Comparison of ENCODE assay signal across 11 cellular contexts in genomic region chr11:118714416-118714815, GRCh38. TPM values are rescaled to one million over a fixed set of nuclear protein-coding genes. Genes with fewer than 3 reads are reported as not detected.
DNase-seq lines count a peak whose midpoint lies in the region; ATAC-seq, FAIRE-seq and TF ChIP-seq lines count a peak whose summit lies in the region.
"Not testable (repeated sequence)": the region's sequence is repeated elsewhere in the genome, so short reads cannot be mapped to it uniquely, and the experiment has no call there.
"Had no signal": no experiment of that assay in that cellular context is flagged by ENCODE, and none has a peak within 500 bp of the region (broad histone marks: within the 10 kb centered on the region; RNA-seq: fewer than 3 reads in every experiment).

No MANE protein-coding gene starts in this region.

- H3K27ac Mint-ChIP-seq in WTC11 (peak overlapping the region; percentile 99), nephron (peak overlapping the region in 2 of 3 experiments; percentile 46 to 92)

- H3K4me3 ChIP-seq in HUES48 (ENCODE audit: low read depth, low read length); iPS-18a (ENCODE audit: low read length); HepG2 (replicated peaks in 1 of 3; ENCODE audit: insufficient read depth in 1 of 3, low read depth in 2 of 3, low read length in 3 of 3): not testable (repeated sequence)

- not testable (repeated sequence) for H3K79me2 ChIP-seq in HepG2 (ENCODE audit: insufficient read depth, low read length)

- H3K4me1 Mint-ChIP-seq in WTC11 = peaks cover 57% of the 10 kb centered on the region
- peaks cover 15% of the 10 kb centered on the region for H3K4me1 Mint-ChIP-seq in nephron

- peak overlapping the region; percentile 14 for H3K27ac ChIP-seq in HUES48 (ENCODE audit: low read depth, low read length)
- H3K27ac ChIP-seq in iPS-18a (ENCODE audit: low read length) = peak overlapping the region; percentile 13
- not testable (repeated sequence) for H3K27ac ChIP-seq in HepG2 (ENCODE audit: extremely low read length, insufficient read depth, low read length)

- not testable (repeated sequence) for H3K9me3 Mint-ChIP-seq in WTC11, nephron

- not testable (repeated sequence) for TF ChIP-seq RAD21 in HepG2 (CRISPR knock-in tag; IDR thresholded peaks at IDR 0.05)

- ATAC-seq in WTC11 = not testable (repeated sequence)
- peak; percentile 59 for ATAC-seq in HepG2

- not testable (repeated sequence) for H3K9ac ChIP-seq in HUES48 (ENCODE audit: low read depth, low read length); iPS-18a (ENCODE audit: low read length); HepG2 (ENCODE audit: insufficient read depth, low read depth, low read length)

- not testable (repeated sequence) for TF ChIP-seq EP300 in HepG2 (IDR thresholded peaks at IDR 0.05; ENCODE audit: low read depth in 2 of 2, low read length in 2 of 2); HepG2 (CRISPR knock-in tag; IDR thresholded peaks at IDR 0.05; ENCODE audit: borderline replicate concordance)

- H3K4me3 Mint-ChIP-seq in WTC11, nephron: not testable (repeated sequence)

- intact Hi-C loops in HepG2 (cut with micrococcal nuclease; ENCODE audit: unreplicated experiment) = not testable (repeated sequence)

- not testable (repeated sequence) for BruUV-seq in HepG2 (replicated peaks; lab: Mats Ljungman, UMichigan)

- TF ChIP-seq CTCF in WTC11 (IDR thresholded peaks at IDR 0.05); HepG2 (CRISPR knock-in tag; IDR thresholded peaks at IDR 0.05); nephron (IDR thresholded peaks at IDR 0.05; ENCODE audit: unreplicated experiment in 3 of 3): not testable (repeated sequence)

- H3K27me3 ChIP-seq in HUES48 (ENCODE audit: control insufficient read depth, insufficient read depth, low read length); iPS-18a (ENCODE audit: control insufficient read depth, insufficient read depth, low read length); HepG2 (ENCODE audit: control insufficient read depth in 1 of 2, insufficient read depth in 2 of 2, low read length in 2 of 2): not testable (repeated sequence)

- POLR2A ChIA-PET in WTC11 (lab: Charles Lee) = interaction anchor here (0.7 kb wide), 1 partner anchor 76 kb away, joined by 5 read pairs; no protein-coding TSS in a partner anchor
- POLR2A ChIA-PET in HepG2 (lab: Yijun Ruan, JAX) = not testable (repeated sequence)

- CTCF ChIA-PET in WTC11 (lab: Charles Lee) = interaction anchor here (0.6 to 0.7 kb wide), 3 partner anchors 36 to 119 kb away, joined by 3 to 5 read pairs (median 4); no protein-coding TSS in a partner anchor
- CTCF ChIA-PET in HepG2 (lab: Yijun Ruan, JAX; ENCODE audit: low intra/inter-chr PET ratio, low total read pairs) = not testable (repeated sequence)

- H2AFZ ChIP-seq in HepG2 (ENCODE audit: low read length) = not testable (repeated sequence)

- TF ChIP-seq POLR2A in HepG2 (IDR thresholded peaks at IDR 0.05; ENCODE audit: insufficient read depth in 1 of 2, low read depth in 2 of 2, low read length in 2 of 2) = not testable (repeated sequence)

- H3K4me1 ChIP-seq in HUES48 (ENCODE audit: control insufficient read depth, insufficient read depth, low read length) (peaks cover 12% of the 10 kb centered on the region), iPS-18a (ENCODE audit: control insufficient read depth, low read depth, low read length) (peaks cover 14% of the 10 kb centered on the region), HepG2 (ENCODE audit: insufficient read depth, low read length) (peaks cover 22% of the 10 kb centered on the region)

- H3K4me2 ChIP-seq in HepG2 (ENCODE audit: low read depth, low read length) = not testable (repeated sequence)

- H4K20me1 ChIP-seq in HepG2 (ENCODE audit: insufficient read depth, low read length) = not testable (repeated sequence)

- H3K36me3 ChIP-seq in HUES48 (ENCODE audit: control insufficient read depth, insufficient read depth, low read length); iPS-18a (ENCODE audit: control insufficient read depth, low read depth, low read length); HepG2 (replicated peaks in 1 of 2; ENCODE audit: control insufficient read depth in 1 of 2, insufficient read depth in 2 of 2, low read length in 2 of 2): not testable (repeated sequence)

- WGBS in HepG2 (ENCODE audit: low lambda C conversion rate) = 1% methylated on average over 5 of the region's 5 CpGs

- not testable (repeated sequence) for FAIRE-seq in HepG2 (lab: Jason Lieb, UNC)

- peaks cover 28% of the 10 kb centered on the region for H3K36me3 Mint-ChIP-seq in WTC11
- H3K36me3 Mint-ChIP-seq in nephron (ENCODE audit: low read depth) = not testable (repeated sequence)

- DNase-seq in ELF-1 (ENCODE audit: low read depth, low spot score) = peak; percentile 24
- not testable (repeated sequence) for DNase-seq in WTC11 (ENCODE audit: low spot score); HepG2 (ENCODE audit: low spot score)

- in situ Hi-C loops in HepG2 (cut with HindIII; ENCODE audit: extremely low pct_ligation_motif_present, low pct_unique_long_range_greater_than_20kb) = not testable (repeated sequence)

- H3K9me3 ChIP-seq in HUES48 (ENCODE audit: control insufficient read depth, insufficient read depth, low read length); iPS-18a (ENCODE audit: control insufficient read depth, low read depth, low read length); HepG2 (ENCODE audit: low read length): not testable (repeated sequence)

- not testable (repeated sequence) for H3K27me3 Mint-ChIP-seq in WTC11 (ENCODE audit: low read depth)
- H3K27me3 Mint-ChIP-seq in nephron (ENCODE audit: low read depth) = peaks cover 16% of the 10 kb centered on the region

TF ChIP-seq in HepG2, 621 proteins besides CTCF, POLR2A, EP300 and RAD21:
- TF ChIP-seq HNF4A (CRISPR knock-in tag; IDR thresholded peaks at IDR 0.05) = peak; percentile 48; the same call in 1 of the 2 replicates
- peak; percentile 54; the same call in 1 of the 2 replicates for TF ChIP-seq SP5 (CRISPR knock-in tag; IDR thresholded peaks at IDR 0.05; ENCODE audit: borderline replicate concordance, low read depth)

RNA-seq across cellular contexts. Expression of gene TREH, which starts 35.0 kb away (rescaled TPM):
- total RNA-seq in WTC11 (2021) (0.09 TPM in 1 of 3 replicates, not detected in the others), HepG2 (2016; rRNA removed; fragmentation: Illumina TruSeq; extraction: Trizol) (0.46 and 0.86 TPM in 2 replicates)
- 0.51 and 0.71 TPM in 2 replicates for total RNA-seq in HepG2 (2016; cell fraction: cytosol; rRNA removed; fragmentation: Illumina TruSeq; extraction: Trizol; ENCODE audit: low read depth)
- 0.13 and 1.3 TPM in 2 replicates for total RNA-seq in HepG2 (2016; cell fraction: insoluble cytoplasmic fraction; rRNA removed; fragmentation: Illumina TruSeq; extraction: Trizol)
- total RNA-seq in HepG2 (2016; cell fraction: membrane; rRNA removed; fragmentation: Illumina TruSeq; extraction: Trizol) = 0.24 and 0.59 TPM in 2 replicates
- 1.1 and 2.0 TPM in 2 replicates for total RNA-seq in HepG2 (2016; cell fraction: nucleus; rRNA removed; fragmentation: Illumina TruSeq; extraction: Trizol)
- 0.50 and 0.53 TPM in 2 replicates for polyA plus RNA-seq in HepG2 (2011; rRNA removed)
- 0.09 and 0.11 TPM in 2 replicates for polyA plus RNA-seq in HepG2 (2011; cell fraction: cytosol; rRNA removed)
- 2.1 and 2.9 TPM in 2 replicates for polyA plus RNA-seq in HepG2 (2011; cell fraction: nucleus; rRNA removed)
- polyA plus RNA-seq in HepG2 (2012) = 0.63 and 1.1 TPM in 2 replicates
- 0.17 and 0.23 TPM in 2 replicates for polyA plus RNA-seq in HepG2 (2016; cell fraction: cytosol; fragmentation: Illumina TruSeq; extraction: Trizol; ENCODE audit: low read depth)
- 0.19 and 0.55 TPM in 2 replicates for polyA plus RNA-seq in HepG2 (2016; cell fraction: insoluble cytoplasmic fraction; fragmentation: Illumina TruSeq; extraction: Trizol; ENCODE audit: low read depth)
- polyA plus RNA-seq in HepG2 (2016; cell fraction: membrane; fragmentation: Illumina TruSeq; extraction: Trizol; ENCODE audit: low read depth) = 0.40 and 0.50 TPM in 2 replicates
- 2.4 and 2.9 TPM in 2 replicates for polyA plus RNA-seq in HepG2 (2016; cell fraction: nucleus; fragmentation: Illumina TruSeq; extraction: Trizol; ENCODE audit: insufficient read depth, low read depth)
- polyA minus RNA-seq in HepG2 (2011; rRNA and poly(A)+ RNA removed; ENCODE audit: low replicate concordance) = 0.76 TPM in 1 of 2 replicates, not detected in the other
- polyA minus RNA-seq in HepG2 (2011; cell fraction: cytosol; rRNA and poly(A)+ RNA removed) = not detected in 2 replicates
- 2.3 and 3.2 TPM in 2 replicates for polyA minus RNA-seq in HepG2 (2011; cell fraction: nucleus; rRNA and poly(A)+ RNA removed)
- total RNA-seq: CD4-positive, alpha-beta T cell; CD8-positive, alpha-beta memory T cell; Daoy; H4 had no signal
- polyA plus RNA-seq: CD14-positive monocyte; CD8-positive, alpha-beta memory T cell had no signal
